In the genomic region with DNA sequence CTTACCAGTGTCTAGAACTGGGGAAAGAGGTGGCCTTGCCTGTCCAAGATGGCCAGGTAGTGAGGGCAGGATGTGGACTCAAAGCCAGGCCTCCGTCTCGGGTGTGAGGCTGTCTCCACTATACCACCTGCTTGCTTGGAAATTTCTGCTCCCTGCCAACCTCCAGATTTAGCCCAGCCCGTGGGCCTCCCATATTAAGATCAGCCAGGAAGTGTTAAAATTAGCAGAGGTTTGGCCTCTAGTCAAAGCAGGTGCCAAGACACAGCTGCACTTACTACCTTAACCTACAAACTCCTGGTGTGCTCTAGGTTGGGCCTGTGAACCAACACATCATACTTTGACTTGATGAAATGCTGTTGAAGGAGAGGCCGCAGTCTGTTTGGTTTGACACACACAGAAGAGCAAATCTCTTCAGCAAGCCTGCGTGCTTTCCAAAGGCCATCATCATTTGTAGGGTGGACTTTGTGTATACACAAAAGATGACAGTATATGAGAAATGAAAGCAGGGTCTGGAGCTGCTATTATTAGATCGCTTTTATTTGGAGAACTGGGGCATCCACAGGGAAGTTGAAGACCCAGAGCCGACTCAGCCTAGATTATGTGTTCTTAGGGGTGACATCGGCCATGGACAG, we compare ENCODE assay signal across 23 cellular contexts.
A peak's percentile ranks its signal among the peaks of the same experiment; 100 is the strongest.
DNase-seq lines count a peak whose midpoint lies in the region; ATAC-seq, FAIRE-seq and TF ChIP-seq lines count a peak whose summit lies in the region.
"Had no signal": no experiment of that assay in that cellular context is flagged by ENCODE, and none has a peak within 500 bp of the region (broad histone marks: within the 10 kb centered on the region; RNA-seq: fewer than 3 reads in every experiment).

No MANE protein-coding gene starts in this region.

- H3K36me3 Mint-ChIP-seq in central memory CD8-positive, alpha-beta T cell (ENCODE audit: insufficient read depth): peaks cover 8% of the 10 kb centered on the region
- peaks cover 17 to 32% of the 10 kb centered on the region in 2 donors for H3K36me3 Mint-ChIP-seq in CD14-positive monocyte

- DNase-seq in central memory CD8-positive, alpha-beta T cell (ENCODE audit: low spot score in 2 of 2): no peak
- DNase-seq in kidney (peak; percentile 18), transverse colon (no peak), SJCRH30 (no peak), CD14-positive monocyte (ENCODE audit: low spot score) (no peak)
- DNase-seq: activated CD4-positive, alpha-beta T cell treated with anti-CD3 and anti-CD28 coated beads for 36 hours; AML-193; H7; NCI-H1417 treated with DMSO at 0.1 percent for 48 hours; NCI-H2171; PC-9; retina; stimulated activated naive B cell treated with anti-CD40 and anti-IgM and Interleukin-4, amounts not matched to agents 10 μg/mL and 1 μg/mL and 100 μg/mL, for 72 hours; tibial artery had no signal

- peak overlapping the region; percentile 80 for H3K27ac Mint-ChIP-seq in central memory CD8-positive, alpha-beta T cell (ENCODE audit: low read depth)
- H3K27ac Mint-ChIP-seq in CD14-positive monocyte: no peak overlapping the region
- H3K27ac Mint-ChIP-seq: activated CD4-positive, alpha-beta T cell treated with anti-CD3 and anti-CD28 coated beads for 36 hours; activated T-helper 2 cell treated with anti-CD3 and anti-CD28 coated beads, Interferon-gamma antibody, Interleukin-2, Interleukin-4, amounts not matched to agents 10 μg/mL and 5 μg/mL and 100 μg/mL, durations not matched to agents 14 hours and 24 hours and 36 hours; stimulated activated naive B cell treated with anti-CD40 and anti-IgM and Interleukin-4, amounts not matched to agents 10 μg/mL and 1 μg/mL and 100 μg/mL, for 72 hours had no signal

- no peaks in the 10 kb centered on the region for H3K36me3 ChIP-seq in kidney (ENCODE audit: control insufficient read depth in 1 of 2, insufficient read depth in 2 of 2, low read length in 2 of 2)
- no peaks in the 10 kb centered on the region for H3K36me3 ChIP-seq in transverse colon
- no peaks in the 10 kb centered on the region for H3K36me3 ChIP-seq in SJCRH30
- H3K36me3 ChIP-seq: breast epithelium, neutrophil had no signal

- H3K4me1 ChIP-seq in kidney (ENCODE audit: control insufficient read depth in 1 of 2, insufficient read depth in 1 of 2, low read depth in 1 of 2, low read length in 2 of 2) (no peaks in the 10 kb centered on the region), transverse colon (peaks cover 0 to 6% (median 3%) of the 10 kb centered on the region in 4 donors), SJCRH30 (no peaks in the 10 kb centered on the region)
- H3K4me1 ChIP-seq: breast epithelium, tibial artery had no signal

- intact Hi-C loops in kidney (cut with DNase I) (no loop called here), transverse colon (cut with DNase I; ENCODE audit: low total_unique reads) (no loop called here), CD14-positive monocyte (cut with micrococcal nuclease) (no loop called here)

- H3K4me1 Mint-ChIP-seq in central memory CD8-positive, alpha-beta T cell: peaks cover 5% of the 10 kb centered on the region
- H3K4me1 Mint-ChIP-seq in CD14-positive monocyte: peaks cover 13% of the 10 kb centered on the region
- H3K4me1 Mint-ChIP-seq: activated CD4-positive, alpha-beta T cell treated with anti-CD3 and anti-CD28 coated beads for 36 hours had no signal

- no peak for FAIRE-seq in kidney (lab: Jason Lieb, UNC)
- FAIRE-seq: frontal cortex had no signal

- H3K27me3 ChIP-seq in transverse colon (no peaks in the 10 kb centered on the region), SJCRH30 (no peaks in the 10 kb centered on the region)
- H3K27me3 ChIP-seq: breast epithelium, neutrophil had no signal

- H3K9ac ChIP-seq in kidney (ENCODE audit: low read length in 2 of 2): no peak overlapping the region

- TF ChIP-seq EP300 in Ishikawa (IDR thresholded peaks at IDR 0.05; ENCODE audit: borderline replicate concordance) (no peak), transverse colon (IDR thresholded peaks at IDR 0.05; ENCODE audit: low read depth) (no peak)

- H3K9me3 Mint-ChIP-seq in central memory CD8-positive, alpha-beta T cell: no peaks in the 10 kb centered on the region
- H3K9me3 Mint-ChIP-seq in CD14-positive monocyte: peaks cover 0 to 13% (median 8%) of the 10 kb centered on the region in 7 donors
- H3K9me3 Mint-ChIP-seq: activated T-helper 2 cell treated with anti-CD3 and anti-CD28 coated beads, Interferon-gamma antibody, Interleukin-2, Interleukin-4, amounts not matched to agents 10 μg/mL and 5 μg/mL and 100 μg/mL, durations not matched to agents 14 hours and 24 hours and 36 hours had no signal

- no peak for TF ChIP-seq POLR2A in transverse colon (IDR thresholded peaks at IDR 0.05)

- in situ Hi-C loops in transverse colon (cut with MboI; ENCODE audit: low pct_ligation_motif_present in 1 of 4, low pct_unique_long_range_greater_than_20kb in 1 of 4, low sequenced_read_pairs in 3 of 4): no loop called here

- WGBS in transverse colon (ENCODE audit: low coverage in 1 of 2), 2 donors: 17 to 49% methylated on average over 2 to 8 of the region's 8 CpGs

- H3K27me3 Mint-ChIP-seq in central memory CD8-positive, alpha-beta T cell: peaks cover 29% of the 10 kb centered on the region
- peaks cover under 1 to 3% (median 3%) of the 10 kb centered on the region in 3 donors for H3K27me3 Mint-ChIP-seq in CD14-positive monocyte (ENCODE audit: low read depth in 3 of 3)
- H3K27me3 Mint-ChIP-seq: activated CD4-positive, alpha-beta T cell treated with anti-CD3 and anti-CD28 coated beads for 36 hours had no signal

- TF ChIP-seq RAD21 in Ishikawa (IDR thresholded peaks at IDR 0.05; ENCODE audit: low read depth): no peak

- TF ChIP-seq CTCF in kidney (IDR thresholded peaks at IDR 0.05; ENCODE audit: borderline replicate concordance, extremely low read depth, insufficient read depth) (no peak), transverse colon (IDR thresholded peaks at IDR 0.05) (no peak), CD14-positive monocyte (IDR thresholded peaks at IDR 0.05) (no peak)

- no peak overlapping the region for H3K4me3 Mint-ChIP-seq in central memory CD8-positive, alpha-beta T cell
- H3K4me3 Mint-ChIP-seq in CD14-positive monocyte: no peak overlapping the region
- H3K4me3 Mint-ChIP-seq: activated CD4-positive, alpha-beta T cell treated with anti-CD3 and anti-CD28 coated beads for 36 hours had no signal

- no peak for ATAC-seq in central memory CD8-positive, alpha-beta T cell (replicated peaks; ENCODE audit: extremely low read depth, poor library complexity, severe bottlenecking)
- ATAC-seq in GM18511 (IDR thresholded peaks at IDR 0.05; ENCODE audit: unreplicated experiment): no peak
- ATAC-seq: activated CD4-positive, alpha-beta T cell treated with anti-CD3 and anti-CD28 coated beads for 36 hours; left lobe of liver; SK-N-SH treated with all-trans-retinoic acid at 6 μM for 48 hours had no signal

- H3K9me3 ChIP-seq in kidney (ENCODE audit: control insufficient read depth in 1 of 2, low read length in 2 of 2): no peaks in the 10 kb centered on the region
- no peaks in the 10 kb centered on the region for H3K9me3 ChIP-seq in transverse colon
- no peaks in the 10 kb centered on the region for H3K9me3 ChIP-seq in SJCRH30 (replicated peaks)
- H3K9me3 ChIP-seq: breast epithelium, neutrophil, tibial artery had no signal

- H3K27ac ChIP-seq in kidney (ENCODE audit: low read depth in 2 of 2, low read length in 2 of 2) (no peak overlapping the region), transverse colon (peak overlapping the region in 3 of 4 donors; percentile 2 to 23 (median 23)), SJCRH30 (no peak overlapping the region)
- H3K27ac ChIP-seq: breast epithelium, dorsolateral prefrontal cortex, neutrophil, PC-9, tibial artery had no signal

- H3K4me3 ChIP-seq in kidney (ENCODE audit: low read length in 2 of 2) (no peak overlapping the region), transverse colon (no peak overlapping the region), SJCRH30 (no peak overlapping the region)
- H3K4me3 ChIP-seq: breast epithelium, dorsolateral prefrontal cortex, PC-9, tibial artery had no signal

TF ChIP-seq in Ishikawa, 13 proteins besides CTCF, POLR2A, EP300 and RAD21:
- no peak for TF ChIP-seq CEBPB (IDR thresholded peaks at IDR 0.05)
- TF ChIP-seq NFIC (IDR thresholded peaks at IDR 0.05): peak; percentile 19; the same call in 1 of the 2 replicates
- TF ChIP-seq TCF12 (IDR thresholded peaks at IDR 0.05; ENCODE audit: low read depth): 0 out of 2 replicates have a peak, but pooled peaks have one; percentile 35
TF ChIP-seq in Ishikawa: peak in this region for 2.

Comparison
In these comparisons a context has a peak if more than half of its experiments do, and no peak if none do; other contexts are left out.
1. H3K27ac ChIP-seq: peak in transverse colon (3 of 4); none in kidney (0 of 2) and SJCRH30 (single experiment).